8 cellular contexts compared by ENCODE assay signal in the genomic region with DNA sequence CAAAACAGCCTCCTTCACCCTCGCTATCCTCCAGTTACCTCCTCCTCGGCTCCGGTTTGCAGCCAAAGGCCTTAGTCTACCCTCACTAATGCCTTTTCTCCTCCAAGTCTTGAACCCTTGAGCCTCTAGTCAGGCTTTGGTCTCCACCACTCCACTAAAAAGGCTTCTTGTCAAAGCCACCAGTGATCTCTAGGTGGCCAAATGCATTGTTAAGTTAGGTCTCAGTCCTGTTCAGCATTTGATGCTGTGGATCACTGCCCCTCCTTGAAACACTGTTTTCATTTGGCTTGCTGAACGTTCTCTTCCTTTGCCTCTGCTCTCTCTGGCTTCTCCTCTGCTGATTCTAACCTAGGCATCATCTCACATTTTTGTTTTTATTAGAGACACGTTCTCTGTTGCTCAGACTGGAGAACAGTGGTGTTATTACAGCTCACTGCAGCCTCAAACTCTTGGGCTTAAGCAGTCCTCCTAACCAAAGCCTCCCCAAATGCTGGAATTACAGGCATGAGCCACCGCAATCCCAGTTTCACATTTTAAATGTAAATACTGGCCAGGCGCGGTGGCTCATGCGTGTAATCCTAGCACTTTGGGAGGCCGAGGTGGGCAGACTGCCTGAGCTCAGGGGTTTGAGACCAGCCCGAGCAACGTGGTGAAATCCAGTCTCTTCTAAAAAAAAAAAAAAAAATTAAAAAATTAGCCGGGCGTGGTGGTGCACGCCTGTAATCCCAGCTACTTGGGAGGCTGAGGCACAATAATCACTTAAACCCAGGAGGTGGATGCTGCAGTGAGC.
DNase-seq lines count a peak whose midpoint lies in the region; ATAC-seq and TF ChIP-seq lines count a peak whose summit lies in the region.

No MANE protein-coding gene starts in this region.

- no peak overlapping the region for H3K27ac ChIP-seq in SK-N-MC

- no peaks in the 10 kb centered on the region for H3K9me3 ChIP-seq in SK-N-MC (ENCODE audit: low read depth, low read length)

- H3K36me3 Mint-ChIP-seq in stimulated activated effector memory CD8-positive, alpha-beta T cell treated with anti-CD3 and anti-CD28 coated beads, Interleukin-12 subunit alpha, Interleukin-12 subunit beta, amount 100 ng/mL, for 72 hours: peaks cover 46% of the 10 kb centered on the region

- H3K36me3 ChIP-seq in SK-N-MC (ENCODE audit: insufficient read depth, low read length): peaks cover 24% of the 10 kb centered on the region

- H3K27ac Mint-ChIP-seq in stimulated activated effector memory CD8-positive, alpha-beta T cell treated with anti-CD3 and anti-CD28 coated beads, Interleukin-12 subunit alpha, Interleukin-12 subunit beta, amount 100 ng/mL, for 72 hours: peak overlapping the region; percentile 60

- peak overlapping the region; percentile 97 for H3K4me3 ChIP-seq in SK-N-MC
- peak overlapping the region; percentile 68 to 85 for H3K4me3 ChIP-seq in foreskin fibroblast (ENCODE audit: low read depth in 1 of 2, low read length in 2 of 2)

- peak overlapping the region; percentile 35 for H3K9ac ChIP-seq in SK-N-MC (ENCODE audit: insufficient read length)

- H3K9me3 Mint-ChIP-seq in stimulated activated effector memory CD8-positive, alpha-beta T cell treated with anti-CD3 and anti-CD28 coated beads, Interleukin-12 subunit alpha, Interleukin-12 subunit beta, amount 100 ng/mL, for 72 hours: no peaks in the 10 kb centered on the region

- peaks cover 29% of the 10 kb centered on the region for H3K4me1 Mint-ChIP-seq in stimulated activated effector memory CD8-positive, alpha-beta T cell treated with anti-CD3 and anti-CD28 coated beads, Interleukin-12 subunit alpha, Interleukin-12 subunit beta, amount 100 ng/mL, for 72 hours

- ATAC-seq in GM21529 (IDR thresholded peaks at IDR 0.05; ENCODE audit: unreplicated experiment) (peak; percentile 6), GM18873 (IDR thresholded peaks at IDR 0.05; ENCODE audit: low FRiP score, unreplicated experiment) (no peak)
- no peak for ATAC-seq in stimulated activated effector memory CD8-positive, alpha-beta T cell treated with anti-CD3 and anti-CD28 coated beads, Interleukin-12 subunit alpha, Interleukin-12 subunit beta, amount 100 ng/mL, for 72 hours

- peak overlapping the region; percentile 73 for H3K4me3 Mint-ChIP-seq in stimulated activated effector memory CD8-positive, alpha-beta T cell treated with anti-CD3 and anti-CD28 coated beads, Interleukin-12 subunit alpha, Interleukin-12 subunit beta, amount 100 ng/mL, for 72 hours

- DNase-seq in SK-N-MC (ENCODE audit: low read depth, low spot score) (no peak), foreskin fibroblast (no peak), GM20000 (ENCODE audit: low spot score) (no peak), NCI-H2107 (lab: John Stamatoyannopoulos, UW) (no peak)
- DNase-seq in stimulated activated effector memory CD8-positive, alpha-beta T cell treated with anti-CD3 and anti-CD28 coated beads, Interleukin-12 subunit alpha, Interleukin-12 subunit beta, amount 100 ng/mL, for 72 hours (ENCODE audit: low spot score in 2 of 2): no peak
- DNase-seq in stimulated activated CD4-positive, alpha-beta T cell treated with anti-CD3 and anti-CD28 coated beads, Interleukin-2, amount 100 ng/mL, for 24 hours: no peak

- no peak for TF ChIP-seq CTCF in foreskin fibroblast (IDR thresholded peaks at IDR 0.05; ENCODE audit: low read depth, low read length)
- no peak for TF ChIP-seq CTCF in GM20000 (IDR thresholded peaks at IDR 0.05; ENCODE audit: extremely low read depth, missing control alignments)
